In genomic region chr16:30907064-30907463, GRCh38 we compare ENCODE assay signal across 26 cellular contexts. TPM values are rescaled to one million over a fixed set of nuclear protein-coding genes. Genes with fewer than 3 reads are reported as not detected.
DNase-seq lines count a peak whose midpoint lies in the region; ATAC-seq, FAIRE-seq and TF ChIP-seq lines count a peak whose summit lies in the region.
"Had no signal": no experiment of that assay in that cellular context is flagged by ENCODE, and none has a peak within 500 bp of the region (broad histone marks: within the 10 kb centered on the region; RNA-seq: fewer than 3 reads in every experiment).

No MANE protein-coding gene starts in this region.

- H3K4me3 ChIP-seq in IMR-90 (ENCODE audit: insufficient read depth, low read depth, low read length) = no peak overlapping the region
- no peak overlapping the region for H3K4me3 ChIP-seq in K562
- H3K4me3 ChIP-seq in osteoblast (ENCODE audit: insufficient read depth, low read length) = no peak overlapping the region
- H3K4me3 ChIP-seq: BLaER1, GM12878 had no signal

- no peak for FAIRE-seq in K562 (lab: Jason Lieb, UNC)
- FAIRE-seq: A204.1, GM12878, GM12892, GM18507 had no signal

- TF ChIP-seq RAD21 in IMR-90 (IDR thresholded peaks at IDR 0.05; ENCODE audit: low read length) (no peak), K562 (CRISPR knock-in tag; conservative IDR thresholded peaks at IDR 0.05 in 1 of 2, IDR thresholded peaks at IDR 0.05 in 1 of 2) (no peak)

- H3K9ac ChIP-seq in IMR-90 (ENCODE audit: low read depth, low read length) (no peak overlapping the region), K562 (ENCODE audit: insufficient read depth in 1 of 2, low read depth in 2 of 2, low read length in 2 of 2) (no peak overlapping the region; a peak in 1 of 4 replicates)
- H3K9ac ChIP-seq: BLaER1 had no signal

- no peak overlapping the region for H2AK9ac ChIP-seq in IMR-90 (replicated peaks; ENCODE audit: low read depth, low read length, poor library complexity)

- H4K5ac ChIP-seq in IMR-90 (ENCODE audit: low read depth, low read length) = no peak overlapping the region

- POLR2A ChIA-PET in IMR-90 (lab: Charles Lee; ENCODE audit: unreplicated experiment) (interaction anchor here (0.6 kb wide), 1 partner anchor 15 kb away, joined by 3 read pairs; no protein-coding TSS in a partner anchor), K562 (lab: Yijun Ruan, JAX) (interaction anchor here (0.6 to 1.0 kb wide), 4 partner anchors 12 to 141 kb away, joined by 3 to 4 read pairs (median 3); no protein-coding TSS in a partner anchor)

- H2BK15ac ChIP-seq in IMR-90 (ENCODE audit: low read depth, low read length) = no peak overlapping the region

- H2AK5ac ChIP-seq in IMR-90 (ENCODE audit: low read depth, low read length) = no peak overlapping the region

- no peak overlapping the region for H3K14ac ChIP-seq in IMR-90 (replicated peaks; ENCODE audit: low read depth, low read length)

- H3K79me1 ChIP-seq in IMR-90 (ENCODE audit: low read depth in 1 of 2, low read length in 2 of 2) = peaks cover 0 to 8% of the 10 kb centered on the region in 2 experiments; a peak in 1 of 4 replicates

- H2AFZ ChIP-seq in IMR-90 (replicated peaks; ENCODE audit: low read length, poor library complexity) (peak overlapping the region; percentile 14), K562 (ENCODE audit: low read depth, low read length) (no peak overlapping the region), osteoblast (ENCODE audit: low read length) (no peak overlapping the region)

- in situ Hi-C loops in IMR-90 (cut with MboI; ENCODE audit: low sequenced_read_pairs) (loop anchor here (5.0 kb wide), 1 partner anchor 60 kb away; no protein-coding TSS in a partner anchor), K562 (cut with MboI) (loop anchor here (10.0 kb wide), 1 partner anchor 62 kb away; no protein-coding TSS in a partner anchor)

- no peak overlapping the region for H2BK5ac ChIP-seq in IMR-90 (ENCODE audit: low read depth, low read length, poor library complexity, severe bottlenecking)

- CTCF ChIA-PET in IMR-90 (lab: Yijun Ruan, JAX) (interaction anchor here (0.6 kb wide), 1 partner anchor 312 kb away, joined by 4 read pairs; no protein-coding TSS in a partner anchor), K562 (lab: Yijun Ruan, JAX; ENCODE audit: low intra/inter-chr PET ratio) (no interaction called here)

- ATAC-seq in IMR-90 (ENCODE audit: low read depth) = no peak
- ATAC-seq in K562 = no peak
- ATAC-seq: GM12878 had no signal

- H3K36me3 ChIP-seq in IMR-90 (ENCODE audit: control insufficient read depth, insufficient read depth, low read length) = no peaks in the 10 kb centered on the region
- no peaks in the 10 kb centered on the region for H3K36me3 ChIP-seq in K562 (ENCODE audit: control insufficient read depth, insufficient read depth, low read length)
- H3K36me3 ChIP-seq in osteoblast (ENCODE audit: insufficient read depth, low read length) = no peaks in the 10 kb centered on the region
- H3K36me3 ChIP-seq: BE2C, BLaER1 had no signal

- H3K27me3 ChIP-seq in IMR-90 (ENCODE audit: control insufficient read depth, insufficient read depth, low read length) = no peaks in the 10 kb centered on the region
- H3K27me3 ChIP-seq in K562 (ENCODE audit: control insufficient read depth in 2 of 2, insufficient read depth in 2 of 2, low read length in 2 of 2) = no peaks in the 10 kb centered on the region
- H3K27me3 ChIP-seq in osteoblast (ENCODE audit: insufficient read depth, low read length) = no peaks in the 10 kb centered on the region
- H3K27me3 ChIP-seq: BE2C, BLaER1 had no signal

- no peak for TF ChIP-seq CTCF in IMR-90 (conservative IDR thresholded peaks at IDR 0.05; ENCODE audit: low read depth, low read length)
- no peak for TF ChIP-seq CTCF in K562 (IDR thresholded peaks at IDR 0.05 in 2 of 3, conservative IDR thresholded peaks at IDR 0.05 in 1 of 3; ENCODE audit: insufficient read depth in 2 of 3, low read depth in 1 of 3, low read length in 3 of 3)
- TF ChIP-seq CTCF in osteoblast (IDR thresholded peaks at IDR 0.05; ENCODE audit: extremely low read depth, low read depth, low read length) = no peak

- TF ChIP-seq POLR2A in IMR-90 (IDR thresholded peaks at IDR 0.05; ENCODE audit: low read depth, low read length) (no peak), K562 (conservative IDR thresholded peaks at IDR 0.05) (no peak)

- H3K9me1 ChIP-seq in IMR-90 (ENCODE audit: insufficient read depth, low read length) = peaks cover 4% of the 10 kb centered on the region; the same call in 1 of the 2 replicates
- no peaks in the 10 kb centered on the region for H3K9me1 ChIP-seq in K562 (ENCODE audit: control insufficient read depth, insufficient read depth, low read length)

- dilution Hi-C loops in IMR-90 (cut with HindIII; ENCODE audit: low sequenced_read_pairs, unreplicated experiment) = no loop called here

- no peak overlapping the region for H2BK20ac ChIP-seq in IMR-90 (ENCODE audit: low read depth, low read length)

- no peak overlapping the region for H3K4ac ChIP-seq in IMR-90 (ENCODE audit: low read depth, low read length)

- no peak overlapping the region for H3K18ac ChIP-seq in IMR-90 (ENCODE audit: low read depth, low read length)

- no peak overlapping the region for H3K56ac ChIP-seq in IMR-90 (ENCODE audit: extremely low read depth, insufficient read depth, low read length)

- no peak overlapping the region for H2BK120ac ChIP-seq in IMR-90 (ENCODE audit: low read depth, low read length)

- H3K79me2 ChIP-seq in K562 (ENCODE audit: control insufficient read depth, insufficient read depth, low read length) = no peaks in the 10 kb centered on the region
- no peaks in the 10 kb centered on the region for H3K79me2 ChIP-seq in osteoblast (ENCODE audit: insufficient read depth, low read length)

- H4K91ac ChIP-seq in IMR-90 (ENCODE audit: insufficient read depth, low read depth, low read length) = no peak overlapping the region

- DNase-seq in IMR-90 (no peak), K562 (ENCODE audit: extremely low read depth in 1 of 4, low spot score in 3 of 4) (no peak), osteoblast (ENCODE audit: insufficient read length, low spot score, missing footprints) (peak; percentile 70), cortex of kidney (lab: John Stamatoyannopoulos, UW) (no peak), NCI-H345 (lab: John Stamatoyannopoulos, UW) (no peak)
- DNase-seq: 8988T; ACHN; BE2C; C1 segment of cervical spinal cord; CD4-positive, alpha-beta memory T cell; CD4-positive, CD25-positive, alpha-beta regulatory T cell; CD8-positive, alpha-beta memory T cell; COR-L47; DMS 273 treated with DMSO at 0.1 percent for 48 hours; DMS153; DMS53; DMS79; DND-41; EL; GDM1 had no signal

- intact Hi-C loops in IMR-90 (cut with micrococcal nuclease) = no loop called here
- intact Hi-C loops in K562 (cut with micrococcal nuclease) = no loop called here

- H3K23ac ChIP-seq in IMR-90 (ENCODE audit: low read depth, low read length) = no peak overlapping the region; the same call in 1 of the 2 replicates

- no peak overlapping the region for H3K27ac ChIP-seq in IMR-90 (ENCODE audit: insufficient read depth, low read length)
- no peak overlapping the region for H3K27ac ChIP-seq in K562 (ENCODE audit: extremely low read depth, low read depth, low read length)
- no peak overlapping the region for H3K27ac ChIP-seq in osteoblast (ENCODE audit: low read depth, low read length)
- H3K27ac ChIP-seq: BLaER1 had no signal

- no peak for TF ChIP-seq EP300 in K562 (IDR thresholded peaks at IDR 0.05; ENCODE audit: low read length)

- H3K4me1 ChIP-seq in IMR-90 (ENCODE audit: control insufficient read depth, insufficient read depth, low read length) (peaks cover 2% of the 10 kb centered on the region; the same call in 1 of the 2 replicates), K562 (replicated peaks in 1 of 2; ENCODE audit: control insufficient read depth in 2 of 2, insufficient read depth in 2 of 2, low read length in 2 of 2) (peaks cover 17 to 29% of the 10 kb centered on the region in 2 experiments), osteoblast (ENCODE audit: insufficient read depth, low read length) (no peaks in the 10 kb centered on the region)
- H3K4me1 ChIP-seq: BE2C had no signal

- no peaks in the 10 kb centered on the region for H3K9me3 ChIP-seq in IMR-90 (ENCODE audit: control insufficient read depth, insufficient read depth, low read length)
- no peaks in the 10 kb centered on the region for H3K9me3 ChIP-seq in K562 (replicated peaks; ENCODE audit: control insufficient read depth, insufficient read depth, low read depth, low read length)
- no peaks in the 10 kb centered on the region for H3K9me3 ChIP-seq in osteoblast (ENCODE audit: low read depth, low read length)
- H3K9me3 ChIP-seq: BE2C, BLaER1 had no signal

- no peak overlapping the region for H4K8ac ChIP-seq in IMR-90 (ENCODE audit: low read depth in 2 of 2, low read length in 2 of 2)

- H3K4me2 ChIP-seq in IMR-90 (ENCODE audit: low read depth, low read length) = no peak overlapping the region
- no peak overlapping the region for H3K4me2 ChIP-seq in K562 (ENCODE audit: insufficient read depth, low read length)
- no peak overlapping the region for H3K4me2 ChIP-seq in osteoblast (ENCODE audit: insufficient read depth, low read length)

- H4K20me1 ChIP-seq in IMR-90 (ENCODE audit: insufficient read depth, low read length) (no peaks in the 10 kb centered on the region), K562 (replicated peaks; ENCODE audit: control insufficient read depth, insufficient read depth, low read length) (no peaks in the 10 kb centered on the region), osteoblast (ENCODE audit: insufficient read depth, low read length) (no peaks in the 10 kb centered on the region)
- H4K20me1 ChIP-seq: BLaER1 had no signal

- WGBS in IMR-90 (ENCODE audit: extremely low coverage in 2 of 2, insufficient read length in 1 of 2), 2 experiments = 85% methylated on average over 2 of the region's 4 CpGs; no CpG with 5 or more reads in 1 of the 2 experiments
- 26% methylated on average over 4 of the region's 4 CpGs for WGBS in K562 (ENCODE audit: insufficient coverage, low coverage, missing lambda C conversion rate)

- BruUV-seq in IMR-90 (replicated peaks; lab: Mats Ljungman, UMichigan) (no TSS peak), K562 (replicated peaks; lab: Mats Ljungman, UMichigan) (no TSS peak)

RNA-seq across cellular contexts. Expression of gene CTF1, which starts 10.7 kb away (rescaled TPM):
- 0.18 and 0.56 TPM in 2 replicates for total RNA-seq in IMR-90 (2012; rRNA removed)
- polyA plus RNA-seq in IMR-90 (2012; rRNA removed) = 12.9 and 13.8 TPM in 2 replicates
- 12.9 and 21.8 TPM in 2 replicates for polyA plus RNA-seq in IMR-90 (2012; cell fraction: cytosol; rRNA removed)
- polyA plus RNA-seq in IMR-90 (2012; cell fraction: nucleus; rRNA removed; ENCODE audit: low replicate concordance) = 10.8 and 14.0 TPM in 2 replicates
- total RNA-seq in K562 (2011; cell fraction: chromatin; rRNA removed; ENCODE audit: low replicate concordance) = 2.9 and 6.1 TPM in 2 replicates
- total RNA-seq in K562 (2011; cell fraction: nucleolus; rRNA removed) = 4.2 and 5.5 TPM in 2 replicates
- 6.2 and 12.7 TPM in 2 replicates for total RNA-seq in K562 (2011; cell fraction: nucleoplasm; rRNA removed)
- total RNA-seq in K562 (2014; rRNA removed) = 0.36 and 1.0 TPM in 2 replicates
- 0.38 and 0.44 TPM in 2 replicates for total RNA-seq in K562 (2014; rRNA removed; fragmentation: Illumina TruSeq; extraction: Trizol)
- total RNA-seq in K562 (2015; rRNA removed; fragmentation: Illumina TruSeq; extraction: Trizol) = 0.33 and 0.53 TPM in 2 replicates
- total RNA-seq in K562 (2021) = 1.8 TPM in 2 replicates
- polyA plus RNA-seq in K562 (2011; rRNA removed) = 1.9 and 3.6 TPM in 2 replicates
- polyA plus RNA-seq in K562 (2011; cell fraction: cytosol; rRNA removed) = 6.9 and 7.6 TPM in 2 replicates
- polyA plus RNA-seq in K562 (2011; cell fraction: nucleus; rRNA removed) = 11.5 and 14.8 TPM in 2 replicates
- polyA plus RNA-seq in K562 (2012) = 2.0 and 5.6 TPM in 2 replicates
- 2.5 and 2.8 TPM in 2 replicates for polyA plus RNA-seq in K562 (2014; fragmentation: Illumina TruSeq; extraction: Trizol)
- polyA plus RNA-seq in K562 (2014; fragmentation: Nextera tagmentation; extraction: Ambion mirVana) = under 1 TPM; 0.24 to 0.35 TPM
- polyA plus RNA-seq in K562 (2014; rRNA removed) = 1.8 and 2.1 TPM in 2 replicates
- polyA minus RNA-seq in K562 (2011; rRNA and poly(A)+ RNA removed) = 0.98 and 1.7 TPM in 2 replicates
- 1.1 and 1.4 TPM in 2 replicates for polyA minus RNA-seq in K562 (2011; cell fraction: cytosol; rRNA and poly(A)+ RNA removed)
- 1.3 and 1.9 TPM in 2 replicates for polyA minus RNA-seq in K562 (2011; cell fraction: nucleus; rRNA and poly(A)+ RNA removed)
- total RNA-seq in osteoblast = 2.9 and 3.3 TPM in 2 replicates
- polyA plus RNA-seq: CD14-positive monocyte; CD4-positive, alpha-beta memory T cell; CD4-positive, CD25-positive, alpha-beta regulatory T cell; CD8-positive, alpha-beta memory T cell had no signal

RNA-seq across cellular contexts. Expression of gene BCL7C, which starts 13.2 kb away (rescaled TPM):
- 32.3 and 38.6 TPM in 2 replicates for total RNA-seq in IMR-90 (2012; rRNA removed)
- polyA plus RNA-seq in IMR-90 (2012; rRNA removed) = 34.9 and 54.4 TPM in 2 replicates
- 31.1 and 41.3 TPM in 2 replicates for polyA plus RNA-seq in IMR-90 (2012; cell fraction: cytosol; rRNA removed)
- 14.9 and 16.0 TPM in 2 replicates for polyA plus RNA-seq in IMR-90 (2012; cell fraction: nucleus; rRNA removed; ENCODE audit: low replicate concordance)
- 6.9 and 9.3 TPM in 2 replicates for total RNA-seq in K562 (2011; cell fraction: chromatin; rRNA removed; ENCODE audit: low replicate concordance)
- 8.7 and 9.0 TPM in 2 replicates for total RNA-seq in K562 (2011; cell fraction: nucleolus; rRNA removed)
- 7.6 and 10.6 TPM in 2 replicates for total RNA-seq in K562 (2011; cell fraction: nucleoplasm; rRNA removed)
- 80.1 and 85.8 TPM in 2 replicates for total RNA-seq in K562 (2014; rRNA removed)
- 7.0 and 7.9 TPM in 2 replicates for total RNA-seq in K562 (2014; rRNA removed; fragmentation: Illumina TruSeq; extraction: Trizol)
- 31.6 and 32.9 TPM in 2 replicates for total RNA-seq in K562 (2015; rRNA removed; fragmentation: Illumina TruSeq; extraction: Trizol)
- total RNA-seq in K562 (2021) = 41.2 and 43.1 TPM in 2 replicates
- polyA plus RNA-seq in K562 (2011; rRNA removed) = 15.1 and 17.4 TPM in 2 replicates
- polyA plus RNA-seq in K562 (2011; cell fraction: cytosol; rRNA removed) = 18.7 and 45.5 TPM in 2 replicates
- 7.4 and 12.0 TPM in 2 replicates for polyA plus RNA-seq in K562 (2011; cell fraction: nucleus; rRNA removed)
- polyA plus RNA-seq in K562 (2012) = 23.9 and 28.5 TPM in 2 replicates
- 19.6 and 37.5 TPM in 2 replicates for polyA plus RNA-seq in K562 (2014; fragmentation: Illumina TruSeq; extraction: Trizol)
- polyA plus RNA-seq in K562 (2014; fragmentation: Nextera tagmentation; extraction: Ambion mirVana) = 1 to 10 TPM; 1.7 to 2.6 TPM
- 61.9 and 75.9 TPM in 2 replicates for polyA plus RNA-seq in K562 (2014; rRNA removed)
- polyA minus RNA-seq in K562 (2011; rRNA and poly(A)+ RNA removed) = 2.2 and 3.5 TPM in 2 replicates
- 7.9 and 8.1 TPM in 2 replicates for polyA minus RNA-seq in K562 (2011; cell fraction: cytosol; rRNA and poly(A)+ RNA removed)
- 2.6 TPM in 2 replicates for polyA minus RNA-seq in K562 (2011; cell fraction: nucleus; rRNA and poly(A)+ RNA removed)
- 33.3 and 36.2 TPM in 2 replicates for total RNA-seq in osteoblast

RNA-seq across cellular contexts. Expression of gene FBXL19, which starts 16.3 kb away (rescaled TPM):
- total RNA-seq in IMR-90 (2012; rRNA removed) (5.0 and 5.8 TPM in 2 replicates), K562 (2014; rRNA removed) (32.7 and 48.1 TPM in 2 replicates), K562 (2014; rRNA removed; fragmentation: Illumina TruSeq; extraction: Trizol) (6.8 and 6.9 TPM in 2 replicates), K562 (2015; rRNA removed; fragmentation: Illumina TruSeq; extraction: Trizol) (17.6 and 17.8 TPM in 2 replicates), K562 (2021) (40.4 and 48.0 TPM in 2 replicates), osteoblast (12.7 and 14.5 TPM in 2 replicates)
- polyA plus RNA-seq in IMR-90 (2012; rRNA removed) (13.8 and 19.6 TPM in 2 replicates), K562 (2011; rRNA removed) (9.1 and 9.9 TPM in 2 replicates), K562 (2014; fragmentation: Illumina TruSeq; extraction: Trizol) (7.6 and 18.1 TPM in 2 replicates), K562 (2014; fragmentation: Nextera tagmentation; extraction: Ambion mirVana) (under 1 TPM in 1 of 2 experiments, not detected in 1; 0.13 TPM), K562 (2014; rRNA removed) (22.0 and 26.0 TPM in 2 replicates)
- 14.1 and 16.6 TPM in 2 replicates for polyA plus RNA-seq in IMR-90 (2012; cell fraction: cytosol; rRNA removed)
- polyA plus RNA-seq in IMR-90 (2012; cell fraction: nucleus; rRNA removed; ENCODE audit: low replicate concordance) = 29.8 and 57.4 TPM in 2 replicates
- total RNA-seq in K562 (2011; cell fraction: chromatin; rRNA removed; ENCODE audit: low replicate concordance) = 10.1 and 37.5 TPM in 2 replicates
- 30.4 and 31.2 TPM in 2 replicates for total RNA-seq in K562 (2011; cell fraction: nucleolus; rRNA removed)
- total RNA-seq in K562 (2011; cell fraction: nucleoplasm; rRNA removed) = 14.5 and 15.4 TPM in 2 replicates
- 12.4 and 47.6 TPM in 2 replicates for polyA plus RNA-seq in K562 (2011; cell fraction: cytosol; rRNA removed)
- 16.9 and 37.2 TPM in 2 replicates for polyA plus RNA-seq in K562 (2011; cell fraction: nucleus; rRNA removed)
- 17.7 and 25.5 TPM in 2 replicates for polyA plus RNA-seq in K562 (2012)
- polyA minus RNA-seq in K562 (2011; rRNA and poly(A)+ RNA removed) = 3.8 and 7.2 TPM in 2 replicates
- polyA minus RNA-seq in K562 (2011; cell fraction: cytosol; rRNA and poly(A)+ RNA removed) = 26.1 and 27.7 TPM in 2 replicates
- 7.5 and 9.4 TPM in 2 replicates for polyA minus RNA-seq in K562 (2011; cell fraction: nucleus; rRNA and poly(A)+ RNA removed)

RNA-seq across cellular contexts. Expression of gene ORAI3, which starts 41.8 kb away (rescaled TPM):
- total RNA-seq in IMR-90 (2012; rRNA removed) = 6.8 and 6.9 TPM in 2 replicates
- polyA plus RNA-seq in IMR-90 (2012; rRNA removed) = 16.9 TPM in 2 replicates
- polyA plus RNA-seq in IMR-90 (2012; cell fraction: cytosol; rRNA removed) = 16.1 and 29.4 TPM in 2 replicates
- 12.4 and 15.2 TPM in 2 replicates for polyA plus RNA-seq in IMR-90 (2012; cell fraction: nucleus; rRNA removed; ENCODE audit: low replicate concordance)
- total RNA-seq in K562 (2011; cell fraction: chromatin; rRNA removed; ENCODE audit: low replicate concordance) = 12.4 and 41.2 TPM in 2 replicates
- total RNA-seq in K562 (2011; cell fraction: nucleolus; rRNA removed) = 46.8 and 54.4 TPM in 2 replicates
- total RNA-seq in K562 (2011; cell fraction: nucleoplasm; rRNA removed) = 36.7 and 43.2 TPM in 2 replicates
- 19.0 and 23.5 TPM in 2 replicates for total RNA-seq in K562 (2014; rRNA removed)
- total RNA-seq in K562 (2014; rRNA removed; fragmentation: Illumina TruSeq; extraction: Trizol) = 6.3 and 7.8 TPM in 2 replicates
- total RNA-seq in K562 (2015; rRNA removed; fragmentation: Illumina TruSeq; extraction: Trizol) = 12.4 and 12.9 TPM in 2 replicates
- total RNA-seq in K562 (2021) = 21.9 and 23.3 TPM in 2 replicates
- 15.8 and 29.7 TPM in 2 replicates for polyA plus RNA-seq in K562 (2011; rRNA removed)
- polyA plus RNA-seq in K562 (2011; cell fraction: cytosol; rRNA removed) = 44.9 and 57.8 TPM in 2 replicates
- 25.0 and 28.3 TPM in 2 replicates for polyA plus RNA-seq in K562 (2011; cell fraction: nucleus; rRNA removed)
- 19.4 and 52.1 TPM in 2 replicates for polyA plus RNA-seq in K562 (2012)
- 14.1 and 18.0 TPM in 2 replicates for polyA plus RNA-seq in K562 (2014; fragmentation: Illumina TruSeq; extraction: Trizol)
- polyA plus RNA-seq in K562 (2014; fragmentation: Nextera tagmentation; extraction: Ambion mirVana) = 1 to 10 TPM; 4.9 to 5.8 TPM
- 16.5 and 19.0 TPM in 2 replicates for polyA plus RNA-seq in K562 (2014; rRNA removed)
- 12.8 and 14.8 TPM in 2 replicates for polyA minus RNA-seq in K562 (2011; rRNA and poly(A)+ RNA removed)
- polyA minus RNA-seq in K562 (2011; cell fraction: cytosol; rRNA and poly(A)+ RNA removed) = 15.8 and 19.1 TPM in 2 replicates
- polyA minus RNA-seq in K562 (2011; cell fraction: nucleus; rRNA and poly(A)+ RNA removed) = 9.3 and 12.7 TPM in 2 replicates
- 63.3 and 66.0 TPM in 2 replicates for total RNA-seq in osteoblast

RNA-seq across cellular contexts. Expression of gene SETD1A, which starts 50.5 kb away (rescaled TPM):
- total RNA-seq in IMR-90 (2012; rRNA removed) (0.54 and 0.56 TPM in 2 replicates), K562 (2014; rRNA removed) (4.2 and 7.9 TPM in 2 replicates), K562 (2014; rRNA removed; fragmentation: Illumina TruSeq; extraction: Trizol) (2.0 and 2.5 TPM in 2 replicates), K562 (2015; rRNA removed; fragmentation: Illumina TruSeq; extraction: Trizol) (4.6 and 5.7 TPM in 2 replicates), K562 (2021) (30.2 and 36.0 TPM in 2 replicates), osteoblast (2.2 and 2.9 TPM in 2 replicates)
- polyA plus RNA-seq in IMR-90 (2012; rRNA removed) (5.8 and 6.5 TPM in 2 replicates), K562 (2011; rRNA removed) (2.2 and 3.0 TPM in 2 replicates), K562 (2014; fragmentation: Illumina TruSeq; extraction: Trizol) (15.0 and 20.1 TPM in 2 replicates), K562 (2014; fragmentation: Nextera tagmentation; extraction: Ambion mirVana) (under 1 TPM; 0.08 to 0.14 TPM), K562 (2014; rRNA removed) (15.5 and 16.9 TPM in 2 replicates)
- 3.3 and 4.8 TPM in 2 replicates for polyA plus RNA-seq in IMR-90 (2012; cell fraction: cytosol; rRNA removed)
- 16.4 and 29.7 TPM in 2 replicates for polyA plus RNA-seq in IMR-90 (2012; cell fraction: nucleus; rRNA removed; ENCODE audit: low replicate concordance)
- 24.2 and 49.1 TPM in 2 replicates for total RNA-seq in K562 (2011; cell fraction: chromatin; rRNA removed; ENCODE audit: low replicate concordance)
- 22.3 and 24.7 TPM in 2 replicates for total RNA-seq in K562 (2011; cell fraction: nucleolus; rRNA removed)
- total RNA-seq in K562 (2011; cell fraction: nucleoplasm; rRNA removed) = 17.1 and 19.1 TPM in 2 replicates
- polyA plus RNA-seq in K562 (2011; cell fraction: cytosol; rRNA removed) = 1.6 and 2.3 TPM in 2 replicates
- 15.4 and 22.7 TPM in 2 replicates for polyA plus RNA-seq in K562 (2011; cell fraction: nucleus; rRNA removed)
- polyA plus RNA-seq in K562 (2012) = 17.4 and 52.0 TPM in 2 replicates
- polyA minus RNA-seq in K562 (2011; rRNA and poly(A)+ RNA removed) = 1.7 and 2.1 TPM in 2 replicates
- polyA minus RNA-seq in K562 (2011; cell fraction: cytosol; rRNA and poly(A)+ RNA removed) = 10.0 and 10.3 TPM in 2 replicates
- polyA minus RNA-seq in K562 (2011; cell fraction: nucleus; rRNA and poly(A)+ RNA removed) = 6.1 and 8.6 TPM in 2 replicates
